In genomic region chr7:18504965-18505364, GRCh38 we compare ENCODE assay signal across 1 cellular context.
TF ChIP-seq lines count a peak whose summit lies in the region.

No MANE protein-coding gene starts in this region.

TF ChIP-seq in GM23338, 12 proteins besides CTCF, POLR2A, EP300 and RAD21:
- TF ChIP-seq ETS1 (IDR thresholded peaks at IDR 0.05) (no peak), ZNF114 (CRISPR knock-in tag; IDR thresholded peaks at IDR 0.05) (no peak), REST (IDR thresholded peaks at IDR 0.05; ENCODE audit: unreplicated experiment) (no peak), NANOG (IDR thresholded peaks at IDR 0.05; ENCODE audit: borderline replicate concordance) (no peak), STAT1 (IDR thresholded peaks at IDR 0.05; ENCODE audit: unreplicated experiment) (no peak), ZNF462 (CRISPR knock-in tag; IDR thresholded peaks at IDR 0.05) (no peak), CREB1 (CRISPR knock-in tag; IDR thresholded peaks at IDR 0.05; ENCODE audit: low read depth) (no peak), EZH2 (IDR thresholded peaks at IDR 0.05; ENCODE audit: low read depth, unreplicated experiment) (no peak), POLR2AphosphoS5 (IDR thresholded peaks at IDR 0.05; ENCODE audit: low read depth) (no peak), JUNB (IDR thresholded peaks at IDR 0.05; ENCODE audit: unreplicated experiment) (no peak), ZNF331 (CRISPR knock-in tag; IDR thresholded peaks at IDR 0.05; ENCODE audit: low read depth) (no peak), EZH2phosphoT487 (IDR thresholded peaks at IDR 0.05; ENCODE audit: unreplicated experiment) (no peak)
